ENCODE assay signal across 9 cellular contexts in the genomic region with DNA sequence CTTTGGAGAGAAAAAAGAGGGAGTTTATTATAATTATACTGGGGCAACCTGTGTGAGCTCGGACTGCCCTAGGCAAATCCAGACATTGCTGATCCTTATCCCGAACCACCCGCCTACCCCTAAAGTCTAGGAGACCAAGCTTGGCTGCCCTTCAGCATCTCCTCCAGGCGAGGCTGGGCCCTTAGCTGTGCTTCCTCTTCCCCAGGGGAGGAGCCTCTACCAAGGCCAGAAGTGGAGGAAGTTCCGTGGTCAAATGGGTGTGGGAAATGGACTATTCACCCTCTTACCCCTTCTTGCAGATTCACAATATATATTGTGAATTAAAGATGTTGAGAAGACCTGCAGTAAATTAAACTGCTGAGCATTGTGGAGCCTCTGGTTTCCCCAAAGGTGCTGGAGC.
"Had no signal": no experiment of that assay in that cellular context is flagged by ENCODE, and none has a peak within 500 bp of the region (broad histone marks: within the 10 kb centered on the region; RNA-seq: fewer than 3 reads in every experiment).

No MANE protein-coding gene starts in this region.

- H3K9me3 ChIP-seq: ovary, stomach had no signal

- DNase-seq: activated CD4-positive, alpha-beta T cell treated with anti-CD3 and anti-CD28 coated beads for 4 hours; activated CD8-positive, alpha-beta memory T cell treated with anti-CD3 and anti-CD28 coated beads, Interleukin-2, amount 50 U/mL, for 4 hours; activated CD8-positive, alpha-beta T cell treated with anti-CD3 and anti-CD28 coated beads for 36 hours; activated naive CD4-positive, alpha-beta T cell treated with Interleukin-2 at 50 U/mL for 16 hours; hippocampal formation; ovary; stimulated activated CD4-positive, alpha-beta T cell treated with anti-CD3 and anti-CD28 coated beads, Interleukin-4, amount 100 ng/mL, for 4 hours; stomach; T-helper 9 cell had no signal

- H3K27ac ChIP-seq: ovary, stomach had no signal

- H3K4me3 ChIP-seq: ovary, stomach had no signal

- H3K27me3 ChIP-seq: ovary, stomach had no signal

- H3K36me3 ChIP-seq: ovary, stomach had no signal

- ATAC-seq: activated CD8-positive, alpha-beta T cell treated with anti-CD3 and anti-CD28 coated beads for 36 hours had no signal
